21 cellular contexts compared by ENCODE assay signal in genomic region chr14:38238881-38239280, GRCh38. TPM values are rescaled to one million over a fixed set of nuclear protein-coding genes. Genes with fewer than 3 reads are reported as not detected.
DNase-seq lines count a peak whose midpoint lies in the region; TF ChIP-seq lines count a peak whose summit lies in the region.
"Had no signal": no experiment of that assay in that cellular context is flagged by ENCODE, and none has a peak within 500 bp of the region (broad histone marks: within the 10 kb centered on the region; RNA-seq: fewer than 3 reads in every experiment).

No MANE protein-coding gene starts in this region.

- no peaks in the 10 kb centered on the region for H3K79me2 ChIP-seq in OCI-LY7 (ENCODE audit: insufficient read depth, low read depth, low read length)

- TF ChIP-seq CTCF in A673 (conservative IDR thresholded peaks at IDR 0.05; ENCODE audit: low read depth, low read length) (no peak), OCI-LY7 (conservative IDR thresholded peaks at IDR 0.05; ENCODE audit: low read length) (no peak), foreskin fibroblast (IDR thresholded peaks at IDR 0.05; ENCODE audit: low read depth, low read length) (no peak), GM10248 (IDR thresholded peaks at IDR 0.05; ENCODE audit: control extremely low read depth, extremely low read depth, low read depth, missing control alignments) (no peak)

- 0 out of 2 replicates have a peak overlapping the region, but pooled peaks have one; percentile 26 for H2AFZ ChIP-seq in OCI-LY7 (ENCODE audit: low read length)

- intact Hi-C loops in A673 (cut with micrococcal nuclease; ENCODE audit: unreplicated experiment) (no loop called here), OCI-LY7 (cut with micrococcal nuclease; ENCODE audit: unreplicated experiment) (no loop called here)

- H3K9me3 ChIP-seq in A673 (ENCODE audit: low read depth, low read length, poor library complexity, severe bottlenecking) = no peaks in the 10 kb centered on the region
- no peaks in the 10 kb centered on the region for H3K9me3 ChIP-seq in OCI-LY7 (ENCODE audit: low read length)
- H3K9me3 ChIP-seq: A549, SJSA1 had no signal

- no peak overlapping the region for H3K4me3 ChIP-seq in A673 (ENCODE audit: low read depth, low read length, poor library complexity, severe bottlenecking)
- H3K4me3 ChIP-seq in OCI-LY7 (ENCODE audit: low read depth, low read length, poor library complexity, severe bottlenecking) = no peak overlapping the region
- no peak overlapping the region for H3K4me3 ChIP-seq in foreskin fibroblast (ENCODE audit: low read depth in 1 of 2, low read length in 2 of 2)
- H3K4me3 ChIP-seq: A549, SJSA1 had no signal

- no peaks in the 10 kb centered on the region for H3K9me2 ChIP-seq in OCI-LY7 (ENCODE audit: insufficient read depth, low read length)

- CTCF ChIA-PET in A673 (lab: Charles Lee) (no interaction called here), OCI-LY7 (lab: Charles Lee; ENCODE audit: unreplicated experiment) (interaction anchor here (0.6 kb wide), 1 partner anchor 20 kb away, joined by 3 read pairs; no protein-coding TSS in a partner anchor), GM10248 (lab: Yijun Ruan, JAX) (no interaction called here)

- peak; percentile 12 for DNase-seq in A673 (ENCODE audit: low spot score)
- peak; percentile 24 for DNase-seq in ELR (ENCODE audit: low read depth)
- DNase-seq in OCI-LY7 (ENCODE audit: low spot score) = no peak
- DNase-seq in foreskin fibroblast = peak; percentile 45 to 56
- no peak for DNase-seq in NCI-H1436 (lab: John Stamatoyannopoulos, UW)
- no peak for DNase-seq in CD1c-positive myeloid dendritic cell (ENCODE audit: extremely low spot score)
- DNase-seq in GM10248 (ENCODE audit: extremely low spot score) = no peak
- no peak for DNase-seq in NCI-H187 (lab: John Stamatoyannopoulos, UW)
- DNase-seq: CD4-positive, alpha-beta T cell; GOT3; Karpas-422; NCI-H1105 treated with DMSO at 0.1 percent for 48 hours; NCI-H187 treated with DMSO at 0.1 percent for 48 hours; NCI-H2171; NCI-H446 treated with DMSO at 0.1 percent for 48 hours; NCI-H774 had no signal

- H3K27ac ChIP-seq in A673 (ENCODE audit: low read depth, low read length, poor library complexity, severe bottlenecking) = no peak overlapping the region
- H3K27ac ChIP-seq in OCI-LY7 (ENCODE audit: low read depth, low read length, poor library complexity, severe bottlenecking) = no peak overlapping the region
- H3K27ac ChIP-seq: A549, RWPE1, SJSA1 had no signal

- BruUV-seq in A673 (replicated peaks; lab: Mats Ljungman, UMichigan) (no TSS peak), OCI-LY7 (replicated peaks; lab: Mats Ljungman, UMichigan) (no TSS peak)

- H3K4me1 ChIP-seq in A673 (ENCODE audit: insufficient read depth, low read length, poor library complexity, severe bottlenecking) = no peaks in the 10 kb centered on the region
- peaks cover 13% of the 10 kb centered on the region for H3K4me1 ChIP-seq in OCI-LY7 (ENCODE audit: insufficient read depth, low read length, poor library complexity, severe bottlenecking)
- H3K4me1 ChIP-seq: A549, SJSA1 had no signal

- no peaks in the 10 kb centered on the region for H4K20me1 ChIP-seq in OCI-LY7 (ENCODE audit: insufficient read depth, low read length)

- H3K27me3 ChIP-seq in A673 (replicated peaks; ENCODE audit: insufficient read depth, low read depth, low read length, poor library complexity) = no peaks in the 10 kb centered on the region

- H3K36me3 ChIP-seq in A673 (ENCODE audit: insufficient read depth, low read length, poor library complexity, severe bottlenecking) (no peaks in the 10 kb centered on the region), OCI-LY7 (ENCODE audit: insufficient read depth, low read length) (no peaks in the 10 kb centered on the region)
- H3K36me3 ChIP-seq: SJSA1 had no signal

- POLR2A ChIA-PET in A673 (lab: Charles Lee; ENCODE audit: low non-redundant PET) = no interaction called here
- POLR2A ChIA-PET in OCI-LY7 (lab: Charles Lee) = no interaction called here
- POLR2A ChIA-PET in GM10248 (lab: Yijun Ruan, JAX) = no interaction called here

- H3K4me2 ChIP-seq in OCI-LY7 (ENCODE audit: low read length) = no peak overlapping the region
- H3K4me2 ChIP-seq: A549 had no signal

RNA-seq across cellular contexts. Expression of gene CLEC14A, which starts 17.0 kb away (rescaled TPM):
- not detected in 2 replicates for total RNA-seq in A673 (2021)
- total RNA-seq in OCI-LY7 (2014; rRNA removed; shearing (Covaris generic)) = not detected in 2 replicates
- not detected in 2 replicates for total RNA-seq in OCI-LY7 (2022)
- total RNA-seq: B cell; CD4-positive, alpha-beta T cell; PC-3; SJSA1 had no signal

RNA-seq across cellular contexts. Expression of gene SSTR1, which starts 31.2 kb away (rescaled TPM):
- total RNA-seq in A673 (2021) = 3.7 and 3.8 TPM in 2 replicates
- not detected in 2 replicates for total RNA-seq in OCI-LY7 (2014; rRNA removed; shearing (Covaris generic))
- not detected in 2 replicates for total RNA-seq in OCI-LY7 (2022)
- total RNA-seq: B cell; CD4-positive, alpha-beta T cell; SJSA1 had no signal

Comparison
In these comparisons a context has a peak if more than half of its experiments do, and no peak if none do; other contexts are left out.
1. DNase-seq: peak in A673 (single experiment), ELR (single experiment) and foreskin fibroblast (2 of 2); none in OCI-LY7 (single experiment), NCI-H1436 (single experiment), CD1c-positive myeloid dendritic cell (single experiment), GM10248 (single experiment) and NCI-H187 (0 of 2).